Comparison of ENCODE assay signal across 17 cellular contexts in genomic region chr2:180061085-180061484, GRCh38.
"Had no signal": no experiment of that assay in that cellular context is flagged by ENCODE, and none has a peak within 500 bp of the region (broad histone marks: within the 10 kb centered on the region; RNA-seq: fewer than 3 reads in every experiment).

No MANE protein-coding gene starts in this region.

- H3K36me3 ChIP-seq: heart left ventricle, tibial nerve had no signal

- H3K27me3 ChIP-seq: heart left ventricle, tibial nerve had no signal

- H3K4me1 ChIP-seq: heart left ventricle, tibial nerve had no signal

- ATAC-seq: esophagus mucosa, heart left ventricle, left cardiac atrium, left ventricle myocardium superior, sciatic nerve had no signal

- H3K27ac ChIP-seq: heart left ventricle, skin epidermis, tibial nerve had no signal

- H3K4me3 Mint-ChIP-seq: immature natural killer cell; naive B cell; stimulated activated naive CD8-positive, alpha-beta T cell treated with anti-CD3 and anti-CD28 coated beads, Interleukin-15, Interleukin-2, amounts not matched to agents 100 ng/mL and 50 ng/mL, for 24 hours had no signal

- H3K27me3 Mint-ChIP-seq: stimulated activated naive CD8-positive, alpha-beta T cell treated with anti-CD3 and anti-CD28 coated beads, Interleukin-15, Interleukin-2, amounts not matched to agents 100 ng/mL and 50 ng/mL, for 24 hours had no signal

- H3K27ac Mint-ChIP-seq: immature natural killer cell; naive B cell; stimulated activated naive CD8-positive, alpha-beta T cell treated with anti-CD3 and anti-CD28 coated beads, Interleukin-15, Interleukin-2, amounts not matched to agents 100 ng/mL and 50 ng/mL, for 24 hours had no signal

- FAIRE-seq: endometrium, frontal cortex, keratinocyte had no signal

- H3K36me3 Mint-ChIP-seq: immature natural killer cell, naive B cell had no signal

- H3K4me1 Mint-ChIP-seq: immature natural killer cell, naive B cell had no signal

- H3K9me3 Mint-ChIP-seq: naive B cell; stimulated activated naive CD8-positive, alpha-beta T cell treated with anti-CD3 and anti-CD28 coated beads, Interleukin-15, Interleukin-2, amounts not matched to agents 100 ng/mL and 50 ng/mL, for 24 hours had no signal

- DNase-seq: effector memory CD4-positive, alpha-beta T cell; heart left ventricle; immature natural killer cell; left cardiac atrium; left ventricle myocardium superior; mesendoderm; naive B cell; posterior cingulate gyrus; stimulated activated CD4-positive, alpha-beta T cell treated with anti-CD3 and anti-CD28 coated beads, Interleukin-12 subunit alpha, Interleukin-12 subunit beta, amount 100 ng/mL, for 4 hours had no signal

- H3K4me3 ChIP-seq: heart left ventricle, skin epidermis, tibial nerve had no signal

- H3K9me3 ChIP-seq: heart left ventricle, tibial nerve had no signal
